8 cellular contexts compared by ENCODE assay signal in the genomic region with DNA sequence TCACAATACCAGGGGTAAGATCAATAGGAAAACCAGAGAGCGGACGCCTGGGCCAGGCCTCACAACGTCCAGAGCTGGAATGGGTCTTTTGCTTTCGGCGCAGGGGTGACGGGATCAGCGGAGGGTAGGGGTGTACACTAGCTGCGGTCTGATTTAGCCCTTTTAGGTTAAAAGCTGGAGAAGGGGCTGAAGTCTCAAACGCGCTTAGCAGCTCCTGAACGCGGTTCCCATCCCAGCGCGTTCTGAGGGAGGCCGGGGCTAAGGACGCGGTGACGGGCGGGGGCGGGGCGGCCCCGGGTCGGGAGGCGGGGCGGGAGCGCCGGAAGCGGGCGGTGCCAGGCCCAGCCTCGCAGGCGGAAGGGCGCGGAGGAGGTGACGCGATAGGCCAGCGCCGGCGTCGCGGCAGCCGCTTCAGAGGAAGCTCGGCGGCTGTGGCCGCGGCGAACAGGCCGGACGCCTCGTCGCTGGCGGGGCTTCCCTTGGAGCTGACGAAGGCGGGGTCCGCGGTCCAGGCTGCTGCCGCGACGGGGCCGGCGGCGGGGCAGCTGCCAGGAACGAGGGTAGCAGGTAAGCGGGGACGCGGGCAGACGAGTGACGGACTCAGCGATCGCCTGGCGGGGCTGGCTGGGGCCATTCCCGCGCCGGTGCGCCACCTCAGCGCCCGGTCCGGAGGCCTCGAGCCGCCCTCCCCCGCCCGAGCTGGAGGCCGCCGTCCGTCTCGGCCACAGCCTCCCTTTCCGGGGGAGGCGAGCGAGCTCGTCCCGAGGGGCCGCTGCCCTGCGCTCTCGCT. TPM values are rescaled to one million over a fixed set of nuclear protein-coding genes. Genes with fewer than 3 reads are reported as not detected.
DNase-seq lines count a peak whose midpoint lies in the region; ATAC-seq and TF ChIP-seq lines count a peak whose summit lies in the region.

A gene with protein sequence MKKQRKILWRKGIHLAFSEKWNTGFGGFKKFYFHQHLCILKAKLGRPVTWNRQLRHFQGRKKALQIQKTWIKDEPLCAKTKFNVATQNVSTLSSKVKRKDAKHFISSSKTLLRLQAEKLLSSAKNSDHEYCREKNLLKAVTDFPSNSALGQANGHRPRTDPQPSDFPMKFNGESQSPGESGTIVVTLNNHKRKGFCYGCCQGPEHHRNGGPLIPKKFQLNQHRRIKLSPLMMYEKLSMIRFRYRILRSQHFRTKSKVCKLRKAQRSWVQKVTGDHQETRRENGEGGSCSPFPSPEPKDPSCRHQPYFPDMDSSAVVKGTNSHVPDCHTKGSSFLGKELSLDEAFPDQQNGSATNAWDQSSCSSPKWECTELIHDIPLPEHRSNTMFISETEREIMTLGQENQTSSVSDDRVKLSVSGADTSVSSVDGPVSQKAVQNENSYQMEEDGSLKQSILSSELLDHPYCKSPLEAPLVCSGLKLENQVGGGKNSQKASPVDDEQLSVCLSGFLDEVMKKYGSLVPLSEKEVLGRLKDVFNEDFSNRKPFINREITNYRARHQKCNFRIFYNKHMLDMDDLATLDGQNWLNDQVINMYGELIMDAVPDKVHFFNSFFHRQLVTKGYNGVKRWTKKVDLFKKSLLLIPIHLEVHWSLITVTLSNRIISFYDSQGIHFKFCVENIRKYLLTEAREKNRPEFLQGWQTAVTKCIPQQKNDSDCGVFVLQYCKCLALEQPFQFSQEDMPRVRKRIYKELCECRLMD (plus strand): TSS at position 414 of the 790 bp plus-strand sequence. CDS start 17,262 bp downstream, outside the sequence.

- peaks cover 16% of the 10 kb centered on the region for H3K4me1 ChIP-seq in neuron (ENCODE audit: insufficient read depth, low read length)

- H3K36me3 ChIP-seq in GM06990 (ENCODE audit: control insufficient read depth, insufficient read depth, low read length) (no peaks in the 10 kb centered on the region; the same call in 1 of the 2 replicates), neuron (ENCODE audit: insufficient read depth, low read length) (peaks cover 4% of the 10 kb centered on the region)

- peak; percentile 80 for ATAC-seq in HG02571 (IDR thresholded peaks at IDR 0.05; ENCODE audit: unreplicated experiment)

- no peaks in the 10 kb centered on the region for H3K9me3 ChIP-seq in neuron (ENCODE audit: low read length)

- H3K4me3 ChIP-seq in GM06990 (replicated peaks; ENCODE audit: low read depth, low read length), result peak within 1 kb of the TSS; percentile 90
- H3K4me3 ChIP-seq in neuron (ENCODE audit: low read length), result peak within 1 kb of the TSS; percentile 79

- no peaks in the 10 kb centered on the region for H3K27me3 ChIP-seq in GM06990 (replicated peaks; ENCODE audit: control insufficient read depth, insufficient read depth, low read length)
- no peaks in the 10 kb centered on the region for H3K27me3 ChIP-seq in neuron (ENCODE audit: insufficient read depth, low read length)

- peak within 1 kb of the TSS; percentile 56 for H2AFZ ChIP-seq in neuron (ENCODE audit: low read depth, low read length)

- in situ Hi-C loops in SK-MEL-5 (cut with HindIII; ENCODE audit: low pct_unique_long_range_greater_than_20kb, low sequenced_read_pairs), result no loop called here

- no peak for TF ChIP-seq CTCF in GM06990 (IDR thresholded peaks at IDR 0.05; ENCODE audit: insufficient read depth, low read length, poor library complexity, severe bottlenecking)

- DNase-seq in GM06990 (ENCODE audit: extremely low read depth, insufficient read length), result peak; percentile 92
- DNase-seq in NAMALWA (ENCODE audit: low spot score), result peak; percentile 90
- DNase-seq in SK-MEL-5 (ENCODE audit: low read depth, low spot score), result peak; percentile 88
- peak; percentile 90 for DNase-seq in activated naive CD4-positive, alpha-beta T cell treated with Interleukin-2 at 50 U/mL for 16 hours
- peak; percentile 81 for DNase-seq in foreskin melanocyte
- DNase-seq in stromal cell of bone marrow (ENCODE audit: low read depth), result peak; percentile 83

RNA-seq across cellular contexts. Expression of the gene that starts here (rescaled TPM):
- total RNA-seq in SK-MEL-5 (2014; rRNA removed; shearing (Covaris generic)), result 40.0 and 41.9 TPM in 2 replicates
- 17.2 and 18.5 TPM in 2 replicates for polyA plus RNA-seq in SK-MEL-5 (2015; cell fraction: cytosol; rRNA removed)
- 26.8 and 32.4 TPM in 2 replicates for polyA plus RNA-seq in SK-MEL-5 (2015; cell fraction: nucleus; rRNA removed)

Comparison
In these comparisons a context has a peak if more than half of its experiments do, and no peak if none do; other contexts are left out.
1. Peak in every context shown above with its lines: DNase-seq, ATAC-seq and H3K4me3 ChIP-seq.